9 cellular contexts compared by ENCODE assay signal in the genomic region with DNA sequence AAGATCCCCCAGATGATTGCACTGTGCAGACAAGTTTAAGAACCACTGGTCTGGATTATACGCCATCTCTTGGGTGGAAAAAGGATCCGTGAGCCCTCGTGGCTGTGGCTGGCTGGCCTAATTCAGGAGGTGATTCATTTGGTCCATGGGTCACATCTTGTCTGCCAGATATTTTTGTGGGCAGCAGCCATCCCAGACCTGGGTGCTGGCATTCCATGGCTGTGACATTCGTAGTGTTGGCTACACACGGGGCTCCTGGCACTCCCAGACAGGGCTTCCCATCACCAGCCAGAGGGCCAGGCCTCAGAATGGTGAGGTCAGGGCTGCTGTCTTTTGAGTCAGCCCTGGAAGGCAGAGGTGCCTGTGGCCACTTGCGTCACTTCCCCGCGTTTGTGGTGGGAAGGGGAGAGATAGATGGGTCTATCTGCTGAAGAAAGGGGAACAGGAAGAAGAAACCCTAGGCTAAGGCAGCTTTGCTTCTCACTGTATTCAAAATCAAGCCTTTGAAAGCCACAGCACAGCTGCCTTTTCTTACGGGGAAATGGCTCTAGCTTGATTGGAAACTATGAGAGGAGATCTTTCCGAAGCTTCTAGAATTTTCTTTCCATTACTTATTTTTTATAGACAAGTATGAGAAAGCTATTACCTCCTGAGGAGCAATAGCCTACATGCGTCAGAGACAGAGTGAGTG. TPM values are rescaled to one million over a fixed set of nuclear protein-coding genes. Genes with fewer than 3 reads are reported as not detected.
A peak's percentile ranks its signal among the peaks of the same experiment; 100 is the strongest.
DNase-seq lines count a peak whose midpoint lies in the region; ATAC-seq and TF ChIP-seq lines count a peak whose summit lies in the region.
"Had no signal": no experiment of that assay in that cellular context is flagged by ENCODE, and none has a peak within 500 bp of the region (broad histone marks: within the 10 kb centered on the region; RNA-seq: fewer than 3 reads in every experiment).

No MANE protein-coding gene starts in this region.

- no peaks in the 10 kb centered on the region for H3K9me3 Mint-ChIP-seq in activated naive CD4-positive, alpha-beta T cell treated with anti-CD3 and anti-CD28 coated beads, Interleukin-2, amount 50 U/mL, for 24 hours

- peak overlapping the region; percentile 100 for H3K27ac Mint-ChIP-seq in activated naive CD4-positive, alpha-beta T cell treated with anti-CD3 and anti-CD28 coated beads, Interleukin-2, amount 50 U/mL, for 24 hours

- ATAC-seq in GM18511 (IDR thresholded peaks at IDR 0.05; ENCODE audit: unreplicated experiment), result peak; percentile 87
- peak; percentile 79 for ATAC-seq in HG02938 (IDR thresholded peaks at IDR 0.05; ENCODE audit: unreplicated experiment)
- peak; percentile 17; the same call in 2 of the 3 replicates for ATAC-seq in SK-N-SH treated with all-trans-retinoic acid at 6 μM for 48 hours

- H3K4me3 Mint-ChIP-seq in activated naive CD4-positive, alpha-beta T cell treated with anti-CD3 and anti-CD28 coated beads, Interleukin-2, amount 50 U/mL, for 24 hours, result peak overlapping the region; percentile 92

- H3K4me3 ChIP-seq in lower leg skin (ENCODE audit: low read depth, poor library complexity, severe bottlenecking), result no peak overlapping the region
- no peak overlapping the region for H3K4me3 ChIP-seq in coronary artery
- H3K4me3 ChIP-seq: SK-N-MC had no signal

- H3K27ac ChIP-seq in coronary artery, result peak overlapping the region in 1 of 2 donors; percentile 67
- H3K27ac ChIP-seq: SK-N-MC had no signal

- no peak for TF ChIP-seq CTCF in lower leg skin (IDR thresholded peaks at IDR 0.05)
- no peak for TF ChIP-seq CTCF in coronary artery (IDR thresholded peaks at IDR 0.05)

- TF ChIP-seq POLR2A in lower leg skin (IDR thresholded peaks at IDR 0.05), result no peak

- H3K36me3 Mint-ChIP-seq in activated naive CD4-positive, alpha-beta T cell treated with anti-CD3 and anti-CD28 coated beads, Interleukin-2, amount 50 U/mL, for 24 hours, result peaks cover 35% of the 10 kb centered on the region

- intact Hi-C loops in lower leg skin (cut with DNase I; ENCODE audit: low total_unique reads), result loop anchor here (5.0 kb wide), 1 partner anchor 88 kb away; no protein-coding TSS in a partner anchor

- DNase-seq in lower leg skin (ENCODE audit: low spot score in 2 of 2) (peak; percentile 67 to 93), DMS79 (lab: John Stamatoyannopoulos, UW) (no peak), coronary artery (ENCODE audit: low spot score) (no peak)
- peak; percentile 72 to 77 for DNase-seq in stimulated activated CD8-positive, alpha-beta memory T cell treated with anti-CD3 and anti-CD28 coated beads, Interleukin-7, amount 100 ng/mL, for 1 hour (ENCODE audit: low read depth in 2 of 2)

- peaks cover 94% of the 10 kb centered on the region for H3K4me1 Mint-ChIP-seq in activated naive CD4-positive, alpha-beta T cell treated with anti-CD3 and anti-CD28 coated beads, Interleukin-2, amount 50 U/mL, for 24 hours

- WGBS in lower leg skin, 2 donors, result 60 to 73% methylated on average over 11 of the region's 11 CpGs

- H3K27me3 Mint-ChIP-seq in activated naive CD4-positive, alpha-beta T cell treated with anti-CD3 and anti-CD28 coated beads, Interleukin-2, amount 50 U/mL, for 24 hours, result no peaks in the 10 kb centered on the region

TF ChIP-seq in SK-N-SH treated with all-trans-retinoic acid at 6 μM for 48 hours, 23 proteins besides CTCF, POLR2A, EP300 and RAD21:
- TF ChIP-seq TCF4 (CRISPR knock-in tag; IDR thresholded peaks at IDR 0.05; ENCODE audit: borderline replicate concordance) (no peak), ESRRG (CRISPR knock-in tag; IDR thresholded peaks at IDR 0.05) (no peak), GLIS3 (CRISPR knock-in tag; IDR thresholded peaks at IDR 0.05) (no peak), SNAI2 (CRISPR knock-in tag; IDR thresholded peaks at IDR 0.05) (no peak), ZNF565 (CRISPR knock-in tag; conservative IDR thresholded peaks at IDR 0.05; ENCODE audit: low read depth) (no peak), TOX (CRISPR knock-in tag; IDR thresholded peaks at IDR 0.05; ENCODE audit: borderline replicate concordance) (no peak), OSR1 (CRISPR knock-in tag; IDR thresholded peaks at IDR 0.05) (no peak), RARB (CRISPR knock-in tag; IDR thresholded peaks at IDR 0.05) (no peak), ZFP3 (CRISPR knock-in tag; IDR thresholded peaks at IDR 0.05) (no peak), PPARA (CRISPR knock-in tag; IDR thresholded peaks at IDR 0.05; ENCODE audit: borderline replicate concordance) (no peak), POU6F1 (CRISPR knock-in tag; IDR thresholded peaks at IDR 0.05; ENCODE audit: borderline replicate concordance, low read depth) (no peak), ARNTL (CRISPR knock-in tag; IDR thresholded peaks at IDR 0.05; ENCODE audit: borderline replicate concordance, low read depth) (no peak), ZNF8 (CRISPR knock-in tag; IDR thresholded peaks at IDR 0.05) (no peak), CSDC2 (CRISPR knock-in tag; IDR thresholded peaks at IDR 0.05) (no peak), BACH2 (CRISPR knock-in tag; IDR thresholded peaks at IDR 0.05; ENCODE audit: borderline replicate concordance) (no peak), ISL1 (CRISPR knock-in tag; IDR thresholded peaks at IDR 0.05) (no peak)

RNA-seq across cellular contexts. Expression of gene EIF2D, which starts 32.4 kb away (rescaled TPM):
- 10 to 100 TPM; 39.7 to 57.3 (median 53.1) TPM for total RNA-seq in lower leg skin

RNA-seq across cellular contexts. Expression of gene DYRK3, which starts 55.4 kb away (rescaled TPM):
- total RNA-seq in lower leg skin, result 1 to 10 TPM; 1.4 to 4.7 (median 3.2) TPM

Comparison
In these comparisons a context has a peak if more than half of its experiments do, and no peak if none do; other contexts are left out.
1. ATAC-seq: peak in every context shown above with its lines; median percentile 87 in GM18511; 79 in HG02938; 17 in SK-N-SH treated with all-trans-retinoic acid at 6 μM for 48 hours.
2. DNase-seq: peak in lower leg skin (2 of 2) and stimulated activated CD8-positive, alpha-beta memory T cell treated with anti-CD3 and anti-CD28 coated beads, Interleukin-7, amount 100 ng/mL, for 1 hour (2 of 2); none in DMS79 (single experiment) and coronary artery (single experiment).